In the genomic region with DNA sequence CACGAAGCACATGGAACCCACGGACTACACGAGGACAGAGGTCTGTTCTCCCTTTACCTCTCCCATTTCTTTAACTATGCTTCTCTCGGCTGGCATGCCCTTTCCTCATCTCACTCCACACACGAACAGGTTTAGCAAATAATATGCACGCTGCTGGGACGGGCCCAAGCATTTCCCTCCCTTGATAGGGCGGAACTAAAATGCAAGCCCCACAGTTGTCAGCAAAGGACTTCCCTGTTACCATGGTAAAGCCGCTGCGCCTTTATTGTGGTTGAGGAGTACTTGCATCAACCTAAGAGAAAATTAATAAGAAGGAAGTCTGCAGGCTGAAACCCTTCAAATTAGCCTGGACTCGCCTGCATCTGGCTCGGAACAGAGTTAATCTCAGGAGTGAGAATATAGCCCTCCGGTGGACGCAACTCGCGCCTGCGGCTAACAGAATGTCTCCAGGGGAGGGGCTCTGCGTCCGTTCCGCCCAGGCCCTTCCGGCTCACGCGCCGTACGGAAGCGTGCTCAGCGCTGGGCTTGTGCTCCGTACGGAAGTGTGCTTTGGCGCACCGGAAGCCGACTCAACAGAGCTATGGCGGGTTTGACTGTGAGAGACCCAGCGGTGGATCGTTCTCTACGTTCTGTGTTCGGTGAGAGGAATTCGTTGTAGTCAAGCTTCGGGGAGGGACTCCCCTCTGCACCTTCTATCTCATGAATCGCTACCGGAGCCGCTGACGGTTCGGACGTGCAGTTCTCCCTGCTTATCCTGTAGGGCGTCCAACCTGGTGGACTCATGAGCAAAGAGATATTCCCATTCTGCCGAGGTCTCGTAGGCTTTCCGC, we compare ENCODE assay signal across 7 cellular contexts. TPM values are rescaled to one million over a fixed set of nuclear protein-coding genes. Genes with fewer than 3 reads are reported as not detected.
DNase-seq lines count a peak whose midpoint lies in the region; ATAC-seq and TF ChIP-seq lines count a peak whose summit lies in the region.

A gene with protein sequence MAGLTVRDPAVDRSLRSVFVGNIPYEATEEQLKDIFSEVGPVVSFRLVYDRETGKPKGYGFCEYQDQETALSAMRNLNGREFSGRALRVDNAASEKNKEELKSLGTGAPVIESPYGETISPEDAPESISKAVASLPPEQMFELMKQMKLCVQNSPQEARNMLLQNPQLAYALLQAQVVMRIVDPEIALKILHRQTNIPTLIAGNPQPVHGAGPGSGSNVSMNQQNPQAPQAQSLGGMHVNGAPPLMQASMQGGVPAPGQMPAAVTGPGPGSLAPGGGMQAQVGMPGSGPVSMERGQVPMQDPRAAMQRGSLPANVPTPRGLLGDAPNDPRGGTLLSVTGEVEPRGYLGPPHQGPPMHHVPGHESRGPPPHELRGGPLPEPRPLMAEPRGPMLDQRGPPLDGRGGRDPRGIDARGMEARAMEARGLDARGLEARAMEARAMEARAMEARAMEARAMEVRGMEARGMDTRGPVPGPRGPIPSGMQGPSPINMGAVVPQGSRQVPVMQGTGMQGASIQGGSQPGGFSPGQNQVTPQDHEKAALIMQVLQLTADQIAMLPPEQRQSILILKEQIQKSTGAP (plus strand): TSS at position 555 of the 830 bp plus-strand sequence. CDS start 26 bp downstream, at position 581.

- H3K4me3 ChIP-seq in astrocyte of the cerebellum (ENCODE audit: low read depth, low read length) = peak within 1 kb of the TSS; percentile 72
- H3K4me3 ChIP-seq in hepatocyte = peak within 1 kb of the TSS; percentile 44

- TF ChIP-seq CTCF in astrocyte of the cerebellum (IDR thresholded peaks at IDR 0.05; ENCODE audit: low read depth, low read length, missing control alignments) (no peak), hepatocyte (IDR thresholded peaks at IDR 0.05; ENCODE audit: poor library complexity) (peak; percentile 18)

- in situ Hi-C loops in astrocyte of the cerebellum (cut with HindIII; ENCODE audit: low sequenced_read_pairs) = no loop called here

- ATAC-seq in GM18505 (IDR thresholded peaks at IDR 0.05; ENCODE audit: unreplicated experiment) (peak; percentile 99), HG02970 (IDR thresholded peaks at IDR 0.05; ENCODE audit: low FRiP score, unreplicated experiment) (peak; percentile 97)

- H3K9me2 ChIP-seq in hepatocyte (replicated peaks; ENCODE audit: insufficient read depth) = no peaks in the 10 kb centered on the region

- peaks cover 5% of the 10 kb centered on the region for H3K27me3 Mint-ChIP-seq in T-helper 2 cell treated with Interferon-gamma antibody and Interleukin-4, amounts not matched to agents 5 μg/mL and 100 μg/mL, for 36 hours (ENCODE audit: low read depth)

- peak within 1 kb of the TSS; percentile 88 for H3K4me3 Mint-ChIP-seq in T-helper 2 cell treated with Interferon-gamma antibody and Interleukin-4, amounts not matched to agents 5 μg/mL and 100 μg/mL, for 36 hours

- H3K36me3 Mint-ChIP-seq in T-helper 2 cell treated with Interferon-gamma antibody and Interleukin-4, amounts not matched to agents 5 μg/mL and 100 μg/mL, for 36 hours (ENCODE audit: low read depth) = peaks cover 19% of the 10 kb centered on the region

- peak within 1 kb of the TSS; percentile 75 for H3K4me2 ChIP-seq in hepatocyte

- H2AFZ ChIP-seq in hepatocyte = peak within 1 kb of the TSS; percentile 71

- H3K4me1 Mint-ChIP-seq in T-helper 2 cell treated with Interferon-gamma antibody and Interleukin-4, amounts not matched to agents 5 μg/mL and 100 μg/mL, for 36 hours (ENCODE audit: low read depth) = peaks cover 6% of the 10 kb centered on the region

- H3K27me3 ChIP-seq in hepatocyte = no peaks in the 10 kb centered on the region

- H4K20me1 ChIP-seq in hepatocyte (ENCODE audit: insufficient read depth, poor library complexity, severe bottlenecking) = no peaks in the 10 kb centered on the region

- H3K36me3 ChIP-seq in hepatocyte (replicated peaks; ENCODE audit: insufficient read depth, low read depth) = no peaks in the 10 kb centered on the region

- peak; percentile 39 for DNase-seq in NCI-H187 treated with DMSO at 0.1 percent for 48 hours (lab: John Stamatoyannopoulos, UW)
- peak; percentile 79 for DNase-seq in T-helper 2 cell treated with Interferon-gamma antibody and Interleukin-4, amounts not matched to agents 5 μg/mL and 100 μg/mL, for 36 hours (ENCODE audit: low spot score)
- peak; percentile 47 for DNase-seq in astrocyte of the cerebellum (ENCODE audit: low read depth)
- DNase-seq in hepatocyte (ENCODE audit: low spot score) = peak; percentile 86
- peak; percentile 87 for DNase-seq in retina

- peak within 1 kb of the TSS; percentile 36 for H3K27ac ChIP-seq in hepatocyte

- peak; percentile 77 for TF ChIP-seq POLR2A in GM18505 (IDR thresholded peaks at IDR 0.05; ENCODE audit: borderline replicate concordance, extremely low read depth, insufficient read depth, insufficient read length)

- no peaks in the 10 kb centered on the region for H3K9me3 Mint-ChIP-seq in T-helper 2 cell treated with Interferon-gamma antibody and Interleukin-4, amounts not matched to agents 5 μg/mL and 100 μg/mL, for 36 hours

- peak within 1 kb of the TSS; percentile 90 for H3K27ac Mint-ChIP-seq in T-helper 2 cell treated with Interferon-gamma antibody and Interleukin-4, amounts not matched to agents 5 μg/mL and 100 μg/mL, for 36 hours

- H3K79me2 ChIP-seq in hepatocyte = no peaks in the 10 kb centered on the region

- no peaks in the 10 kb centered on the region for H3K4me1 ChIP-seq in hepatocyte (ENCODE audit: insufficient read depth)

- WGBS in hepatocyte (ENCODE audit: low lambda C conversion rate, missing lambda C conversion rate) = 41% methylated on average over 49 of the region's 49 CpGs

- no peaks in the 10 kb centered on the region for H3K9me3 ChIP-seq in hepatocyte (ENCODE audit: low read depth)

RNA-seq across cellular contexts. Expression of the gene that starts here (rescaled TPM):
- total RNA-seq in hepatocyte = 12.2 TPM in 2 replicates
- polyA plus RNA-seq in hepatocyte = 11.2 and 13.0 TPM in 2 replicates

Comparison
In these comparisons a context has a peak if more than half of its experiments do, and no peak if none do; other contexts are left out.
1. Peak in every context shown above with its lines: DNase-seq, ATAC-seq, H3K4me3 ChIP-seq and H3K27ac ChIP-seq.